Comparison of ENCODE assay signal across 1 cellular context in the genomic region with DNA sequence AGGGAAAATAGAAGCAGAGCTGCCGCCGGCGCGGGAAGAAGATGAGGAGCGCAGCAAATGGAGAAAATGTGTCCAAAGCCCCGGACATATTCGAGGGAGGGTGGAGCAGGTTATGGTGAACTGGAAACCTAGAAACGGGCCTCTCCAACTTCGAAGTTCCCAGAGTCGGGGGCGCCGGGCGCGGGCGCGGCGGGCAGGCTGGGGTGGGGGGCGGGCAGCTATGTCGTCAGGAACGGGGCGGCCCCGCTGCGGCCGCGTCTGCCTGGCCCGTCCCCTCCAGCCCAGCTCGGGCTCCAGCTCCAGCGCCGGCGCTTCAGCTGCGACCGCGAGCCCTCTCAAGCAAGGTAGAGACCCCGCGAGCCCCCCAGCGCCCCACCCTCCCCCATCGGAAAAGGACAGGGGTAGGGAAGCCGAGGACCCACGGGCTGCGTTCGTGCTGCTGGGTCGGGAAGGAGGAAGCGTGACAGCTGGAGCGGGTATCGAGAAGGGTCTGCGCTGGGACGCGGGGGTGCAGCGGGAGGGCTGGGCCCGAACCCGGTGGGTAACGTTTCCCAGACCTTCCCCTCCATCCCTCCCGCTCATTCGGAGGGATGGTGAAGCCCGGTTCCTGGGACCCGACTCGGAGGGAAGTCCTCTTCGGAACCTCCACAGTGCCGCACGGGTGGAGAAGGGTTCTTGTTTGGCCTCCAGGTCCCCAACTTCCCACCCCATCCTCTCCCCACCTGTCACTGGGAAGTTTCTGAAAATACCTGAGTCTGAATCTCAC.
A peak's percentile ranks its signal among the peaks of the same experiment; 100 is the strongest.
TF ChIP-seq lines count a peak whose summit lies in the region.

No MANE protein-coding gene starts in this region.

TF ChIP-seq in GM12878, 131 proteins besides CTCF, POLR2A, EP300 and RAD21 (continued from another document):
- TF ChIP-seq WRNIP1 (IDR thresholded peaks at IDR 0.05; ENCODE audit: borderline replicate concordance, low read depth, low read length) (no peak), IRF4 (IDR thresholded peaks at IDR 0.05; ENCODE audit: low read depth, low read length) (no peak), KDM1A (IDR thresholded peaks at IDR 0.05; ENCODE audit: borderline replicate concordance) (no peak), RFX5 (IDR thresholded peaks at IDR 0.05; ENCODE audit: low read depth, low read length) (no peak), RCOR1 (conservative IDR thresholded peaks at IDR 0.05; ENCODE audit: low read depth, low read length) (no peak), CEBPB (IDR thresholded peaks at IDR 0.05; ENCODE audit: borderline replicate concordance in 1 of 2, low read depth in 2 of 2, low read length in 2 of 2) (no peak), MEF2B (IDR thresholded peaks at IDR 0.05; ENCODE audit: partially characterized antibody, poor library complexity, severe bottlenecking) (peak; percentile 6), ETV6 (conservative IDR thresholded peaks at IDR 0.05 in 1 of 2, IDR thresholded peaks at IDR 0.05 in 1 of 2; ENCODE audit: borderline replicate concordance in 1 of 2, low read depth in 1 of 2) (no peak), POLR2AphosphoS5 (IDR thresholded peaks at IDR 0.05; ENCODE audit: low read length) (no peak; the same call in 1 of the 2 replicates), STAT3 (IDR thresholded peaks at IDR 0.05; ENCODE audit: low read depth, low read length) (no peak), DPF2 (IDR thresholded peaks at IDR 0.05) (no peak), EZH2 (IDR thresholded peaks at IDR 0.05; ENCODE audit: borderline replicate concordance, control insufficient read depth, low read depth, low read length) (no peak)
- TF ChIP-seq, protein P1, sequence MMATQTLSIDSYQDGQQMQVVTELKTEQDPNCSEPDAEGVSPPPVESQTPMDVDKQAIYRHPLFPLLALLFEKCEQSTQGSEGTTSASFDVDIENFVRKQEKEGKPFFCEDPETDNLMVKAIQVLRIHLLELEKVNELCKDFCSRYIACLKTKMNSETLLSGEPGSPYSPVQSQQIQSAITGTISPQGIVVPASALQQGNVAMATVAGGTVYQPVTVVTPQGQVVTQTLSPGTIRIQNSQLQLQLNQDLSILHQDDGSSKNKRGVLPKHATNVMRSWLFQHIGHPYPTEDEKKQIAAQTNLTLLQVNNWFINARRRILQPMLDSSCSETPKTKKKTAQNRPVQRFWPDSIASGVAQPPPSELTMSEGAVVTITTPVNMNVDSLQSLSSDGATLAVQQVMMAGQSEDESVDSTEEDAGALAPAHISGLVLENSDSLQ (IDR thresholded peaks at IDR 0.05), result no peak
- TF ChIP-seq, protein P2, sequence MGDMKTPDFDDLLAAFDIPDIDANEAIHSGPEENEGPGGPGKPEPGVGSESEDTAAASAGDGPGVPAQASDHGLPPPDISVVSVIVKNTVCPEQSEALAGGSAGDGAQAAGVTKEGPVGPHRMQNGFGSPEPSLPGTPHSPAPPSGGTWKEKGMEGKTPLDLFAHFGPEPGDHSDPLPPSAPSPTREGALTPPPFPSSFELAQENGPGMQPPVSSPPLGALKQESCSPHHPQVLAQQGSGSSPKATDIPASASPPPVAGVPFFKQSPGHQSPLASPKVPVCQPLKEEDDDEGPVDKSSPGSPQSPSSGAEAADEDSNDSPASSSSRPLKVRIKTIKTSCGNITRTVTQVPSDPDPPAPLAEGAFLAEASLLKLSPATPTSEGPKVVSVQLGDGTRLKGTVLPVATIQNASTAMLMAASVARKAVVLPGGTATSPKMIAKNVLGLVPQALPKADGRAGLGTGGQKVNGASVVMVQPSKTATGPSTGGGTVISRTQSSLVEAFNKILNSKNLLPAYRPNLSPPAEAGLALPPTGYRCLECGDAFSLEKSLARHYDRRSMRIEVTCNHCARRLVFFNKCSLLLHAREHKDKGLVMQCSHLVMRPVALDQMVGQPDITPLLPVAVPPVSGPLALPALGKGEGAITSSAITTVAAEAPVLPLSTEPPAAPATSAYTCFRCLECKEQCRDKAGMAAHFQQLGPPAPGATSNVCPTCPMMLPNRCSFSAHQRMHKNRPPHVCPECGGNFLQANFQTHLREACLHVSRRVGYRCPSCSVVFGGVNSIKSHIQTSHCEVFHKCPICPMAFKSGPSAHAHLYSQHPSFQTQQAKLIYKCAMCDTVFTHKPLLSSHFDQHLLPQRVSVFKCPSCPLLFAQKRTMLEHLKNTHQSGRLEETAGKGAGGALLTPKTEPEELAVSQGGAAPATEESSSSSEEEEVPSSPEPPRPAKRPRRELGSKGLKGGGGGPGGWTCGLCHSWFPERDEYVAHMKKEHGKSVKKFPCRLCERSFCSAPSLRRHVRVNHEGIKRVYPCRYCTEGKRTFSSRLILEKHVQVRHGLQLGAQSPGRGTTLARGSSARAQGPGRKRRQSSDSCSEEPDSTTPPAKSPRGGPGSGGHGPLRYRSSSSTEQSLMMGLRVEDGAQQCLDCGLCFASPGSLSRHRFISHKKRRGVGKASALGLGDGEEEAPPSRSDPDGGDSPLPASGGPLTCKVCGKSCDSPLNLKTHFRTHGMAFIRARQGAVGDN (IDR thresholded peaks at IDR 0.05), result no peak
- TF ChIP-seq, protein P3, sequence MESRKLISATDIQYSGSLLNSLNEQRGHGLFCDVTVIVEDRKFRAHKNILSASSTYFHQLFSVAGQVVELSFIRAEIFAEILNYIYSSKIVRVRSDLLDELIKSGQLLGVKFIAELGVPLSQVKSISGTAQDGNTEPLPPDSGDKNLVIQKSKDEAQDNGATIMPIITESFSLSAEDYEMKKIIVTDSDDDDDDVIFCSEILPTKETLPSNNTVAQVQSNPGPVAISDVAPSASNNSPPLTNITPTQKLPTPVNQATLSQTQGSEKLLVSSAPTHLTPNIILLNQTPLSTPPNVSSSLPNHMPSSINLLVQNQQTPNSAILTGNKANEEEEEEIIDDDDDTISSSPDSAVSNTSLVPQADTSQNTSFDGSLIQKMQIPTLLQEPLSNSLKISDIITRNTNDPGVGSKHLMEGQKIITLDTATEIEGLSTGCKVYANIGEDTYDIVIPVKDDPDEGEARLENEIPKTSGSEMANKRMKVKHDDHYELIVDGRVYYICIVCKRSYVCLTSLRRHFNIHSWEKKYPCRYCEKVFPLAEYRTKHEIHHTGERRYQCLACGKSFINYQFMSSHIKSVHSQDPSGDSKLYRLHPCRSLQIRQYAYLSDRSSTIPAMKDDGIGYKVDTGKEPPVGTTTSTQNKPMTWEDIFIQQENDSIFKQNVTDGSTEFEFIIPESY (IDR thresholded peaks at IDR 0.05), result no peak
- TF ChIP-seq, protein P4, sequence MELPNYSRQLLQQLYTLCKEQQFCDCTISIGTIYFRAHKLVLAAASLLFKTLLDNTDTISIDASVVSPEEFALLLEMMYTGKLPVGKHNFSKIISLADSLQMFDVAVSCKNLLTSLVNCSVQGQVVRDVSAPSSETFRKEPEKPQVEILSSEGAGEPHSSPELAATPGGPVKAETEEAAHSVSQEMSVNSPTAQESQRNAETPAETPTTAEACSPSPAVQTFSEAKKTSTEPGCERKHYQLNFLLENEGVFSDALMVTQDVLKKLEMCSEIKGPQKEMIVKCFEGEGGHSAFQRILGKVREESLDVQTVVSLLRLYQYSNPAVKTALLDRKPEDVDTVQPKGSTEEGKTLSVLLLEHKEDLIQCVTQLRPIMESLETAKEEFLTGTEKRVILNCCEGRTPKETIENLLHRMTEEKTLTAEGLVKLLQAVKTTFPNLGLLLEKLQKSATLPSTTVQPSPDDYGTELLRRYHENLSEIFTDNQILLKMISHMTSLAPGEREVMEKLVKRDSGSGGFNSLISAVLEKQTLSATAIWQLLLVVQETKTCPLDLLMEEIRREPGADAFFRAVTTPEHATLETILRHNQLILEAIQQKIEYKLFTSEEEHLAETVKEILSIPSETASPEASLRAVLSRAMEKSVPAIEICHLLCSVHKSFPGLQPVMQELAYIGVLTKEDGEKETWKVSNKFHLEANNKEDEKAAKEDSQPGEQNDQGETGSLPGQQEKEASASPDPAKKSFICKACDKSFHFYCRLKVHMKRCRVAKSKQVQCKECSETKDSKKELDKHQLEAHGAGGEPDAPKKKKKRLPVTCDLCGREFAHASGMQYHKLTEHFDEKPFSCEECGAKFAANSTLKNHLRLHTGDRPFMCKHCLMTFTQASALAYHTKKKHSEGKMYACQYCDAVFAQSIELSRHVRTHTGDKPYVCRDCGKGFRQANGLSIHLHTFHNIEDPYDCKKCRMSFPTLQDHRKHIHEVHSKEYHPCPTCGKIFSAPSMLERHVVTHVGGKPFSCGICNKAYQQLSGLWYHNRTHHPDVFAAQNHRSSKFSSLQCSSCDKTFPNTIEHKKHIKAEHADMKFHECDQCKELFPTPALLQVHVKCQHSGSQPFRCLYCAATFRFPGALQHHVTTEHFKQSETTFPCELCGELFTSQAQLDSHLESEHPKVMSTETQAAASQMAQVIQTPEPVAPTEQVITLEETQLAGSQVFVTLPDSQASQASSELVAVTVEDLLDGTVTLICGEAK (IDR thresholded peaks at IDR 0.05; ENCODE audit: borderline replicate concordance), result no peak
- TF ChIP-seq, protein P5, sequence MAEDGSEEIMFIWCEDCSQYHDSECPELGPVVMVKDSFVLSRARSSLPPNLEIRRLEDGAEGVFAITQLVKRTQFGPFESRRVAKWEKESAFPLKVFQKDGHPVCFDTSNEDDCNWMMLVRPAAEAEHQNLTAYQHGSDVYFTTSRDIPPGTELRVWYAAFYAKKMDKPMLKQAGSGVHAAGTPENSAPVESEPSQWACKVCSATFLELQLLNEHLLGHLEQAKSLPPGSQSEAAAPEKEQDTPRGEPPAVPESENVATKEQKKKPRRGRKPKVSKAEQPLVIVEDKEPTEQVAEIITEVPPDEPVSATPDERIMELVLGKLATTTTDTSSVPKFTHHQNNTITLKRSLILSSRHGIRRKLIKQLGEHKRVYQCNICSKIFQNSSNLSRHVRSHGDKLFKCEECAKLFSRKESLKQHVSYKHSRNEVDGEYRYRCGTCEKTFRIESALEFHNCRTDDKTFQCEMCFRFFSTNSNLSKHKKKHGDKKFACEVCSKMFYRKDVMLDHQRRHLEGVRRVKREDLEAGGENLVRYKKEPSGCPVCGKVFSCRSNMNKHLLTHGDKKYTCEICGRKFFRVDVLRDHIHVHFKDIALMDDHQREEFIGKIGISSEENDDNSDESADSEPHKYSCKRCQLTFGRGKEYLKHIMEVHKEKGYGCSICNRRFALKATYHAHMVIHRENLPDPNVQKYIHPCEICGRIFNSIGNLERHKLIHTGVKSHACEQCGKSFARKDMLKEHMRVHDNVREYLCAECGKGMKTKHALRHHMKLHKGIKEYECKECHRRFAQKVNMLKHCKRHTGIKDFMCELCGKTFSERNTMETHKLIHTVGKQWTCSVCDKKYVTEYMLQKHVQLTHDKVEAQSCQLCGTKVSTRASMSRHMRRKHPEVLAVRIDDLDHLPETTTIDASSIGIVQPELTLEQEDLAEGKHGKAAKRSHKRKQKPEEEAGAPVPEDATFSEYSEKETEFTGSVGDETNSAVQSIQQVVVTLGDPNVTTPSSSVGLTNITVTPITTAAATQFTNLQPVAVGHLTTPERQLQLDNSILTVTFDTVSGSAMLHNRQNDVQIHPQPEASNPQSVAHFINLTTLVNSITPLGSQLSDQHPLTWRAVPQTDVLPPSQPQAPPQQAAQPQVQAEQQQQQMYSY (CRISPR knock-in tag; IDR thresholded peaks at IDR 0.05), result no peak
- TF ChIP-seq, protein P6, sequence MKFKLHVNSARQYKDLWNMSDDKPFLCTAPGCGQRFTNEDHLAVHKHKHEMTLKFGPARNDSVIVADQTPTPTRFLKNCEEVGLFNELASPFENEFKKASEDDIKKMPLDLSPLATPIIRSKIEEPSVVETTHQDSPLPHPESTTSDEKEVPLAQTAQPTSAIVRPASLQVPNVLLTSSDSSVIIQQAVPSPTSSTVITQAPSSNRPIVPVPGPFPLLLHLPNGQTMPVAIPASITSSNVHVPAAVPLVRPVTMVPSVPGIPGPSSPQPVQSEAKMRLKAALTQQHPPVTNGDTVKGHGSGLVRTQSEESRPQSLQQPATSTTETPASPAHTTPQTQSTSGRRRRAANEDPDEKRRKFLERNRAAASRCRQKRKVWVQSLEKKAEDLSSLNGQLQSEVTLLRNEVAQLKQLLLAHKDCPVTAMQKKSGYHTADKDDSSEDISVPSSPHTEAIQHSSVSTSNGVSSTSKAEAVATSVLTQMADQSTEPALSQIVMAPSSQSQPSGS (IDR thresholded peaks at IDR 0.05; ENCODE audit: low read length), result no peak
